ENCODE assay signal across 1 cellular context in genomic region chr2:168455692-168456525, GRCh38.
TF ChIP-seq lines count a peak whose summit lies in the region.

Gene CERS6, plus strand, starts transcription at chr2:168456272. Its CDS starts 177 bp downstream, at chr2:168456449.

TF ChIP-seq in HepG2, 621 proteins besides CTCF, POLR2A, EP300 and RAD21 (continued from another document and continues in another):
- TF ChIP-seq PRDM10 (CRISPR knock-in tag; IDR thresholded peaks at IDR 0.05; ENCODE audit: low read depth), result no peak; the same call in 1 of the 2 replicates
- TF ChIP-seq HNF4G (IDR thresholded peaks at IDR 0.05; ENCODE audit: borderline replicate concordance, low read depth, low read length), result no peak
- peak; percentile 55 for TF ChIP-seq HNF4G (CRISPR knock-in tag; IDR thresholded peaks at IDR 0.05; ENCODE audit: borderline replicate concordance, low read depth)
- peak; percentile 98 for TF ChIP-seq ZFP36L1 (CRISPR knock-in tag; IDR thresholded peaks at IDR 0.05)
- peak; percentile 80; the same call in 1 of the 2 replicates for TF ChIP-seq ZNF569 (CRISPR knock-in tag; IDR thresholded peaks at IDR 0.05; ENCODE audit: borderline replicate concordance)
- no peak; the same call in 1 of the 2 replicates for TF ChIP-seq ZNF264 (CRISPR knock-in tag; IDR thresholded peaks at IDR 0.05)
- TF ChIP-seq JUND (CRISPR knock-in tag; IDR thresholded peaks at IDR 0.05), result peak; percentile 80
- no peak for TF ChIP-seq CEBPB (IDR thresholded peaks at IDR 0.05; ENCODE audit: borderline replicate concordance, low read depth, low read length)
- TF ChIP-seq SPEN (CRISPR knock-in tag; IDR thresholded peaks at IDR 0.05; ENCODE audit: low read depth), result peak; percentile 93
- peak; percentile 56; the same call in 1 of the 2 replicates for TF ChIP-seq ZBTB4 (CRISPR knock-in tag; IDR thresholded peaks at IDR 0.05; ENCODE audit: borderline replicate concordance)
- TF ChIP-seq ZFAT (CRISPR knock-in tag; conservative IDR thresholded peaks at IDR 0.05), result peak; percentile 86
- peak; percentile 92; the same call in 1 of the 2 replicates for TF ChIP-seq ZNF775 (CRISPR knock-in tag; IDR thresholded peaks at IDR 0.05; ENCODE audit: borderline replicate concordance)
- TF ChIP-seq MTERF4 (CRISPR knock-in tag; IDR thresholded peaks at IDR 0.05), result peak; percentile 92
- TF ChIP-seq ELF3 (CRISPR knock-in tag; IDR thresholded peaks at IDR 0.05), result peak; percentile 78; the same call in 1 of the 2 replicates
- TF ChIP-seq CBX5 (CRISPR knock-in tag; IDR thresholded peaks at IDR 0.05; ENCODE audit: borderline replicate concordance), result peak; percentile 58; the same call in 1 of the 2 replicates
- TF ChIP-seq ZBTB8A (CRISPR knock-in tag; IDR thresholded peaks at IDR 0.05; ENCODE audit: borderline replicate concordance, low read depth), result peak; percentile 96; the same call in 1 of the 2 replicates
- TF ChIP-seq PHF8 (CRISPR knock-in tag; IDR thresholded peaks at IDR 0.05), result peak; percentile 89
- TF ChIP-seq ATF2 (CRISPR knock-in tag; IDR thresholded peaks at IDR 0.05), result peak; percentile 65
- TF ChIP-seq EHMT2 (IDR thresholded peaks at IDR 0.05; ENCODE audit: borderline replicate concordance, low read depth, low read length), result no peak
- TF ChIP-seq ZNF546 (CRISPR knock-in tag; conservative IDR thresholded peaks at IDR 0.05), result peak; percentile 97; the same call in 1 of the 2 replicates
- peak; percentile 89; the same call in 1 of the 2 replicates for TF ChIP-seq ZNF160 (CRISPR knock-in tag; IDR thresholded peaks at IDR 0.05)
- no peak; the same call in 1 of the 2 replicates for TF ChIP-seq NR2F2 (IDR thresholded peaks at IDR 0.05; ENCODE audit: borderline replicate concordance, low read depth)
- TF ChIP-seq ZNF777 (CRISPR knock-in tag; IDR thresholded peaks at IDR 0.05), result peak; percentile 66
- TF ChIP-seq YEATS2 (CRISPR knock-in tag; IDR thresholded peaks at IDR 0.05; ENCODE audit: borderline replicate concordance), result peak; percentile 84
- peak; percentile 78; the same call in 1 of the 2 replicates for TF ChIP-seq ZNF614 (CRISPR knock-in tag; IDR thresholded peaks at IDR 0.05; ENCODE audit: borderline replicate concordance)
- peak; percentile 21 for TF ChIP-seq CCAR2 (optimal IDR thresholded peaks at IDR 0.05; ENCODE audit: low read depth, low read length)
- TF ChIP-seq GMEB2 (CRISPR knock-in tag; IDR thresholded peaks at IDR 0.05; ENCODE audit: low read depth), result 0 out of 2 replicates have a peak, but pooled peaks have one; percentile 15
- TF ChIP-seq KDM4B (CRISPR knock-in tag; IDR thresholded peaks at IDR 0.05), result no peak
- TF ChIP-seq ARNTL (CRISPR knock-in tag; IDR thresholded peaks at IDR 0.05), result peak; percentile 89
- peak; percentile 58 for TF ChIP-seq ZBED4 (CRISPR knock-in tag; IDR thresholded peaks at IDR 0.05; ENCODE audit: borderline replicate concordance)
- TF ChIP-seq SNAI1 (CRISPR knock-in tag; IDR thresholded peaks at IDR 0.05; ENCODE audit: borderline replicate concordance), result 0 out of 2 replicates have a peak, but pooled peaks have one; percentile 24
- TF ChIP-seq ATF4 (CRISPR knock-in tag; IDR thresholded peaks at IDR 0.05), result peak in 1 of 2 experiments; percentile 63; a peak in 2 of 4 replicates
- peak; percentile 77; the same call in 1 of the 2 replicates for TF ChIP-seq ZFY (CRISPR knock-in tag; IDR thresholded peaks at IDR 0.05)
- TF ChIP-seq MEIS1 (CRISPR knock-in tag; IDR thresholded peaks at IDR 0.05; ENCODE audit: borderline replicate concordance), result peak; percentile 90; the same call in 1 of the 2 replicates
- TF ChIP-seq HNRNPLL (IDR thresholded peaks at IDR 0.05; ENCODE audit: low read depth, low read length, poor library complexity, severe bottlenecking), result peak; percentile 99
- TF ChIP-seq ADNP (CRISPR knock-in tag; IDR thresholded peaks at IDR 0.05), result 0 out of 2 replicates have a peak, but pooled peaks have one; percentile 20
- peak; percentile 94 for TF ChIP-seq MEIS2 (CRISPR knock-in tag; IDR thresholded peaks at IDR 0.05)
- TF ChIP-seq CHD4 (IDR thresholded peaks at IDR 0.05; ENCODE audit: borderline replicate concordance, low read length), result no peak
- TF ChIP-seq ZNF607 (CRISPR knock-in tag; IDR thresholded peaks at IDR 0.05; ENCODE audit: borderline replicate concordance), result peak; percentile 99
- TF ChIP-seq ZNF446 (CRISPR knock-in tag; IDR thresholded peaks at IDR 0.05), result peak; percentile 96
- peak; percentile 70; the same call in 1 of the 2 replicates for TF ChIP-seq ZNF513 (CRISPR knock-in tag; conservative IDR thresholded peaks at IDR 0.05)
- peak; percentile 96 for TF ChIP-seq ZNF674 (CRISPR knock-in tag; IDR thresholded peaks at IDR 0.05; ENCODE audit: low read depth)
- TF ChIP-seq TBX3 (IDR thresholded peaks at IDR 0.05; ENCODE audit: borderline replicate concordance), result peak; percentile 28; the same call in 1 of the 2 replicates
